Comparison of ENCODE assay signal across 23 cellular contexts in the genomic region with DNA sequence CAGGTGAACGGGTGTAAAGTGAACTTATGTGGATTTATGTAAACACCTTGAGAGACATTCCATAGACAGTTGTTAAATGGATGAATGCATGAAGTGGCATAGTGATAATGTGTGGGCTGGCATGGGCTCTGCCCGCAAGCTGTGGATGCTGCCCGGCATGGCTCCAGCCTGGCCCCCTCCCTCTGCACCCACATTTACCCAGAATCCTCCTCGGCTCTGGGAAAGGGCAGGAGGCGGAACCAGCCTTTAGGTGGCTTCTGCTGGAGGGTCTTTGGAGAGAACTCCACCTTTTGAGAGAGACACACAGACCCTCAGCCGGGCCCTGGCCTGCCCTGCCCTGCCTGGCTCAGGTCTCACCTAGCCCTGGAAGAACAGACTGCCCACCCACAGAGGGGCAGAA.
DNase-seq lines count a peak whose midpoint lies in the region; ATAC-seq lines count a peak whose summit lies in the region.
"Had no signal": no experiment of that assay in that cellular context is flagged by ENCODE, and none has a peak within 500 bp of the region (broad histone marks: within the 10 kb centered on the region; RNA-seq: fewer than 3 reads in every experiment).

No MANE protein-coding gene starts in this region.

- DNase-seq in DMS53 (lab: John Stamatoyannopoulos, UW) (peak; percentile 99), DMS53 treated with DMSO at 0.1 percent for 48 hours (lab: John Stamatoyannopoulos, UW; ENCODE audit: unreplicated experiment) (no peak), COLO668 (lab: John Stamatoyannopoulos, UW; ENCODE audit: unreplicated experiment) (peak; percentile 66), NCI-H2196 treated with DMSO at 0.1 percent for 48 hours (lab: John Stamatoyannopoulos, UW; ENCODE audit: unreplicated experiment) (peak; percentile 39)
- DNase-seq in stimulated activated CD4-positive, alpha-beta T cell treated with anti-CD3 and anti-CD28 coated beads, Interleukin-4, amount 100 ng/mL, for 4 hours, result no peak
- DNase-seq: activated CD4-positive, alpha-beta memory T cell treated with anti-CD3 and anti-CD28 coated beads for 36 hours; AML-193; aorta; CD8-positive, alpha-beta T cell; esophagus squamous epithelium; H9; naive thymus-derived CD4-positive, alpha-beta T cell; NCI-H446 treated with DMSO at 0.1 percent for 48 hours; occipital lobe; small intestine; stimulated activated CD4-positive, alpha-beta T cell treated with anti-CD3 and anti-CD28 coated beads, Interleukin-1b, Interleukin-23, amount 100 ng/mL, for 48 hours; T-helper 9 cell had no signal

- peak overlapping the region; percentile 35 for H3K27ac ChIP-seq in cingulate gyrus (ENCODE audit: low read depth, low read length)
- H3K27ac ChIP-seq: cardiac muscle cell had no signal

- ATAC-seq in GM18861 (IDR thresholded peaks at IDR 0.05; ENCODE audit: unreplicated experiment) (no peak), GM18868 (IDR thresholded peaks at IDR 0.05; ENCODE audit: unreplicated experiment) (no peak)
- ATAC-seq: activated naive CD4-positive, alpha-beta T cell treated with anti-CD3 and anti-CD28 coated beads, Interleukin-2, amount 50 U/mL, for 72 hours; CD8-positive, alpha-beta T cell; left lobe of liver; naive thymus-derived CD4-positive, alpha-beta T cell had no signal

Comparison
In these comparisons a context has a peak if more than half of its experiments do, and no peak if none do; other contexts are left out.
1. DNase-seq: peak in DMS53 (single experiment), COLO668 (single experiment) and NCI-H2196 treated with DMSO at 0.1 percent for 48 hours (single experiment); none in DMS53 treated with DMSO at 0.1 percent for 48 hours (single experiment) and stimulated activated CD4-positive, alpha-beta T cell treated with anti-CD3 and anti-CD28 coated beads, Interleukin-4, amount 100 ng/mL, for 4 hours (0 of 2).